12 cellular contexts compared by ENCODE assay signal in the genomic region with DNA sequence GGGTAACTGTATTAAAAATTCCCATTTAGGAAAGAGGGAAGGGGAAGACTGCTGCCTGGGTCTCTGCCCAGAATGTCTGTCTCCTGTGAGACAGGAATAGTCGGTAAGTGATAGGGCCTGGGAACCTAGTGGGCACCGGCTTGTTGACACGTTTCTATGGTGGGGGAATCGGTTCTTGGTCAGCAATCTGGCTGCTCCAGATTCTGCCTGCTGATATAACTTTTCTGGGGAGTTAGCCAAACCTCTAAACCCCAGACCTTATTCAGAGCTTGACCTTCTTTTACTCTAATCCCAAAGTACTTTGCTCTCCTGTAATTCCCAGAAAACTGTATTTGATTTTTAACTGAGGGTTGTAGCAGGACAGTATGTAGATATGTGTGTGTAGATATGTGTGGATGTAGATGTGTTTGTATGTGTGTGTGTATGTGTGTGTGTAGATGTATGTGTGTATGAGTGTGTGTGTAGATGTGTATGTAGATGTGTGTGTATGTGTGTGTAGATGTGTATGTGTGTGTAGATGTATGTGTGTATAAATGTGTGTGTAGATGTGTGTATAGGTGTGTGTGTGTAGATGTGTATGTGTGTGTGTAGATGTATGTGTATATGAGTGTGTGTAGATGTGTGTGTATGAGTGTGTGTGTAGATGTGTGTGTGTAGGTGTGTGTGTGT.
DNase-seq lines count a peak whose midpoint lies in the region; TF ChIP-seq lines count a peak whose summit lies in the region.
"Had no signal": no experiment of that assay in that cellular context is flagged by ENCODE, and none has a peak within 500 bp of the region (broad histone marks: within the 10 kb centered on the region; RNA-seq: fewer than 3 reads in every experiment).

No MANE protein-coding gene starts in this region.

- H3K4me1 ChIP-seq in hepatocyte (ENCODE audit: insufficient read depth) (peaks cover 9% of the 10 kb centered on the region), stomach smooth muscle (ENCODE audit: control insufficient read depth, insufficient read depth, low read length) (peaks cover 44% of the 10 kb centered on the region)

- H3K27me3 ChIP-seq in hepatocyte = no peaks in the 10 kb centered on the region
- no peaks in the 10 kb centered on the region for H3K27me3 ChIP-seq in stomach smooth muscle (ENCODE audit: control insufficient read depth in 1 of 2, insufficient read depth in 2 of 2, low read length in 2 of 2)

- no peaks in the 10 kb centered on the region for H3K9me3 ChIP-seq in hepatocyte (ENCODE audit: low read depth)
- no peaks in the 10 kb centered on the region for H3K9me3 ChIP-seq in stomach smooth muscle (ENCODE audit: control insufficient read depth in 2 of 2, low read length in 2 of 2)

- no peak overlapping the region for H3K4me3 Mint-ChIP-seq in progenitor cell of endocrine pancreas (ENCODE audit: low read depth)
- H3K4me3 Mint-ChIP-seq: brain had no signal

- no peaks in the 10 kb centered on the region for H4K20me1 ChIP-seq in hepatocyte (ENCODE audit: insufficient read depth, poor library complexity, severe bottlenecking)

- H3K27ac ChIP-seq in hepatocyte (peak overlapping the region; percentile 22), stomach smooth muscle (ENCODE audit: low read length) (peak overlapping the region; percentile 69)

- 92% methylated on average over 4 of the region's 4 CpGs for WGBS in hepatocyte (ENCODE audit: low lambda C conversion rate, missing lambda C conversion rate)

- no peak overlapping the region for H3K4me2 ChIP-seq in hepatocyte

- H3K36me3 ChIP-seq in hepatocyte (replicated peaks; ENCODE audit: insufficient read depth, low read depth) (no peaks in the 10 kb centered on the region), stomach smooth muscle (ENCODE audit: control insufficient read depth in 2 of 2, insufficient read depth in 2 of 2, low read length in 2 of 2) (peaks cover 0 to 2% of the 10 kb centered on the region in 2 donors)

- H3K9me3 Mint-ChIP-seq in progenitor cell of endocrine pancreas (ENCODE audit: low read depth) = peaks cover 7% of the 10 kb centered on the region

- no peak overlapping the region for H2AFZ ChIP-seq in hepatocyte

- no peaks in the 10 kb centered on the region for H3K79me2 ChIP-seq in hepatocyte

- peak overlapping the region; percentile 7 to 30 for H3K9ac ChIP-seq in stomach smooth muscle (ENCODE audit: low read length in 2 of 2)

- H3K9me2 ChIP-seq in hepatocyte (replicated peaks; ENCODE audit: insufficient read depth) = no peaks in the 10 kb centered on the region

- H3K27me3 Mint-ChIP-seq in progenitor cell of endocrine pancreas = peaks cover 4% of the 10 kb centered on the region
- H3K27me3 Mint-ChIP-seq: brain had no signal

- H3K4me1 Mint-ChIP-seq in progenitor cell of endocrine pancreas (ENCODE audit: low read depth) = peaks cover 7% of the 10 kb centered on the region

- TF ChIP-seq CTCF in hepatocyte (IDR thresholded peaks at IDR 0.05; ENCODE audit: poor library complexity) (no peak), GM10266 (IDR thresholded peaks at IDR 0.05; ENCODE audit: control insufficient read depth, insufficient read depth, low read depth, missing control alignments) (no peak), progenitor cell of endocrine pancreas (IDR thresholded peaks at IDR 0.05; ENCODE audit: unreplicated experiment) (no peak)

- DNase-seq in HCEC 1CT (peak; percentile 31), astrocyte of the hippocampus (ENCODE audit: low read depth, low spot score) (peak; percentile 88), hepatocyte (ENCODE audit: low spot score) (no peak), NCI-H510A treated with DMSO at 0.1 percent for 48 hours (lab: John Stamatoyannopoulos, UW) (no peak), GM10266 (ENCODE audit: extremely low spot score) (no peak), progenitor cell of endocrine pancreas (ENCODE audit: low spot score, unreplicated experiment) (no peak)
- no peak for DNase-seq in effector CD8-positive, alpha-beta T cell (lab: John Stamatoyannopoulos, UW)
- DNase-seq: NCI-H1436 treated with DMSO at 0.1 percent for 48 hours; NK-92 treated with Interleukin-12 subunit alpha and Interleukin-12 subunit beta, amount 100 ng/mL, for 24 hours; stimulated activated CD4-positive, alpha-beta T cell treated with anti-CD3 and anti-CD28 coated beads, Interleukin-12 subunit alpha, Interleukin-12 subunit beta, amount 100 ng/mL, for 4 hours had no signal

- H3K4me3 ChIP-seq in hepatocyte (no peak overlapping the region), stomach smooth muscle (ENCODE audit: low read length in 2 of 2) (peak overlapping the region in 1 of 2 donors; percentile 10)

- H3K27ac Mint-ChIP-seq in progenitor cell of endocrine pancreas = no peak overlapping the region

- H3K36me3 Mint-ChIP-seq in progenitor cell of endocrine pancreas (ENCODE audit: insufficient read depth) = no peaks in the 10 kb centered on the region

Comparison
In these comparisons a context has a peak if more than half of its experiments do, and no peak if none do; other contexts are left out.
1. DNase-seq: peak in HCEC 1CT (single experiment) and astrocyte of the hippocampus (single experiment); none in hepatocyte (single experiment), effector CD8-positive, alpha-beta T cell (single experiment), NCI-H510A treated with DMSO at 0.1 percent for 48 hours (single experiment), GM10266 (single experiment) and progenitor cell of endocrine pancreas (single experiment).